ENCODE assay signal across 8 cellular contexts in the genomic region with DNA sequence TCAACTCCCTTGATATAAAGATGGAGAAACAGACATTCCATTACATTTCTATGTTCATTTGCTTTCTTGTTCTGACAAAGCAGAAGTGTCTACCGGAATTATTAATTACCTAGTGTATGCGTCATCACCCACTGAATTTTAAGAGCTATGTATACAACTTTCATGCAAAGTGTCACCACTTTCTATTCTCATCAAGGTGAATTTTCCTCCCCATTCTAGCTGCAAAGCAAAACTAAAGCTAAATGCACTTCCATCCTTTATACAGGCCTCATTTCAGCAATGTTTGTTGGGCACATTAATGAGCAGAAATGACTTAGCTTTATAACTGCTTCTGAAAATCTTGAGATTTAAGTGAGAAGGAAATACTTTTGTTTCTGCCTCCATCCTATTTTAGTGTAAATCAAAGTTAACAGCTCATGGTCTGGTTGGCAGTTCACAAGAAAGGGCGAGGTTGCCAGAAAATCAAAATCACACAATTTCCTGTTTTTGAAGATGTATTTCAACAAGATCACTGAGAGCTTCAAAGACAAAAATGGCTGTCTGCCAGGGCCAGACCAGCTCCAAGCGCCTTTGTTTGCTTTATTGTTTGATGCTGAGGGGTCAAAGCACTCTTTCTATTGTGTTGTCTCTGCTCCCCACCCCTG. TPM values are rescaled to one million over a fixed set of nuclear protein-coding genes. Genes with fewer than 3 reads are reported as not detected.
A peak's percentile ranks its signal among the peaks of the same experiment; 100 is the strongest.
DNase-seq lines count a peak whose midpoint lies in the region; ATAC-seq and TF ChIP-seq lines count a peak whose summit lies in the region.

No MANE protein-coding gene starts in this region.

- no peaks in the 10 kb centered on the region for H4K20me1 ChIP-seq in BLaER1

- peak; percentile 62 for DNase-seq in central memory CD4-positive, alpha-beta T cell
- DNase-seq in thyroid gland (no peak), NCI-H2171 treated with DMSO at 0.1 percent for 48 hours (lab: John Stamatoyannopoulos, UW) (no peak), brain microvascular endothelial cell (no peak), cerebellum (ENCODE audit: low spot score) (no peak)

- H3K27me3 ChIP-seq in BLaER1: no peaks in the 10 kb centered on the region
- H3K27me3 ChIP-seq in thyroid gland: no peaks in the 10 kb centered on the region
- H3K27me3 ChIP-seq in brain microvascular endothelial cell (replicated peaks): no peaks in the 10 kb centered on the region

- TF ChIP-seq POLR2A in thyroid gland (IDR thresholded peaks at IDR 0.05): no peak

- peak; percentile 57 for ATAC-seq in GM19035 (IDR thresholded peaks at IDR 0.05; ENCODE audit: unreplicated experiment)
- peak; percentile 67 for ATAC-seq in HG03558 (IDR thresholded peaks at IDR 0.05; ENCODE audit: extremely low read depth, unreplicated experiment)

- H3K36me3 ChIP-seq in BLaER1 (no peaks in the 10 kb centered on the region), thyroid gland (no peaks in the 10 kb centered on the region), brain microvascular endothelial cell (replicated peaks) (no peaks in the 10 kb centered on the region)

- 76 to 83% methylated on average over 4 of the region's 4 CpGs for WGBS in thyroid gland, 2 donors

- H3K9me3 ChIP-seq in BLaER1 (peaks cover 25% of the 10 kb centered on the region), thyroid gland (no peaks in the 10 kb centered on the region)

- intact Hi-C loops in thyroid gland (cut with DNase I): no loop called here

- in situ Hi-C loops in brain microvascular endothelial cell (cut with HindIII; ENCODE audit: low pct_ligation_motif_present, low sequenced_read_pairs): no loop called here

- peak overlapping the region; percentile 20; the same call in 1 of the 2 replicates for H3K27ac ChIP-seq in BLaER1
- H3K27ac ChIP-seq in thyroid gland: no peak overlapping the region
- no peak overlapping the region for H3K27ac ChIP-seq in brain microvascular endothelial cell

- peak overlapping the region; percentile 37 for H3K4me2 ChIP-seq in BLaER1

- no peak overlapping the region for H3K9ac ChIP-seq in BLaER1

- H3K4me1 ChIP-seq in BLaER1 (peaks cover 20% of the 10 kb centered on the region), thyroid gland (no peaks in the 10 kb centered on the region)

- TF ChIP-seq CTCF in thyroid gland (IDR thresholded peaks at IDR 0.05) (no peak), brain microvascular endothelial cell (IDR thresholded peaks at IDR 0.05; ENCODE audit: low read depth, low read length, missing control alignments) (no peak)

- H3K4me3 ChIP-seq in BLaER1 (no peak overlapping the region), thyroid gland (replicated peaks in 1 of 3) (no peak overlapping the region), brain microvascular endothelial cell (ENCODE audit: low read depth, low read length) (no peak overlapping the region)

RNA-seq across cellular contexts. Expression of a gene that starts 7.2 kb away (rescaled TPM):
- total RNA-seq in thyroid gland (under 1 TPM in 1 of 4 donors, not detected in 3; 0.11 TPM), cerebellum (not detected)
